Comparison of ENCODE assay signal across 28 cellular contexts in genomic region chr4:93855926-93856325, GRCh38. TPM values are rescaled to one million over a fixed set of nuclear protein-coding genes. Genes with fewer than 3 reads are reported as not detected.
"Had no signal": no experiment of that assay in that cellular context is flagged by ENCODE, and none has a peak within 500 bp of the region (broad histone marks: within the 10 kb centered on the region; RNA-seq: fewer than 3 reads in every experiment).

No MANE protein-coding gene starts in this region.

- H3K36me3 ChIP-seq: brain microvascular endothelial cell, cardiac muscle cell had no signal

- DNase-seq: activated CD4-positive, alpha-beta memory T cell treated with anti-CD3 and anti-CD28 coated beads, Interleukin-2, amount 10 ng/mL, durations not matched to agents 7 days and 5 days; activated CD4-positive, alpha-beta T cell treated with anti-CD3 and anti-CD28 coated beads, Interleukin-2, amount 10 ng/mL, durations not matched to agents 7 days and 5 days; activated CD4-positive, CD25-positive, alpha-beta regulatory T cell; activated gamma-delta T cell; activated naive CD4-positive, alpha-beta T cell treated with anti-CD3 and anti-CD28 coated beads, Interleukin-2, amount 10 ng/mL, durations not matched to agents 7 days and 5 days; activated naive CD8-positive, alpha-beta T cell treated with anti-CD3 and anti-CD28 coated beads for 36 hours; activated T-cell treated with anti-CD3 and anti-CD28 coated beads for 4 hours; activated T-cell treated with anti-CD3 and anti-CD28 coated beads, Interleukin-2, amount 50 U/mL, for 48 hours; brain microvascular endothelial cell; cerebellar nuclear complex; dermis blood vessel endothelial cell; NCI-H1105 treated with DMSO at 0.1 percent for 48 hours; NCI-H1436 treated with DMSO at 0.1 percent for 48 hours; NCI-H187; NCI-H2081; NCI-H446; NCI-H524; RPMI8226; T-cell had no signal

- FAIRE-seq: colon had no signal

- H3K4me3 ChIP-seq: cardiac muscle cell, SK-N-MC had no signal

- H3K27me3 ChIP-seq: brain microvascular endothelial cell, cardiac muscle cell had no signal

- ATAC-seq: activated T-helper 17 cell treated with anti-CD3 and anti-CD28 coated beads, Interleukin-2, amount 50 U/mL, for 72 hours; Panc1; Right ventricle myocardium inferior; T-cell had no signal

- H3K27ac ChIP-seq: brain microvascular endothelial cell, cardiac muscle cell, SK-N-MC, VCaP had no signal

RNA-seq across cellular contexts. Expression of gene ATOH1, which starts 27.4 kb away (rescaled TPM):
- total RNA-seq: activated CD4-positive, alpha-beta memory T cell treated with anti-CD3 and anti-CD28 coated beads, Interleukin-2, amount 10 ng/mL, durations not matched to agents 7 days and 5 days; activated CD4-positive, alpha-beta T cell treated with anti-CD3 and anti-CD28 coated beads, Interleukin-2, amount 10 ng/mL, durations not matched to agents 7 days and 5 days; activated CD8-positive, alpha-beta memory T cell treated with anti-CD3 and anti-CD28 coated beads for 36 hours; activated naive CD8-positive, alpha-beta T cell treated with anti-CD3 and anti-CD28 coated beads for 36 hours; activated T-helper 17 cell treated with anti-CD3 and anti-CD28 coated beads, Interleukin-2, amount 50 U/mL, for 72 hours; cardiac muscle cell; dermis blood vessel endothelial cell; Right ventricle myocardium inferior; T-cell; T-helper 2 cell treated with Interferon-gamma antibody and Interleukin-4, amounts not matched to agents 100 ng/mL and 5 ng/mL, for 36 hours had no signal
- polyA plus RNA-seq: cardiac muscle cell had no signal
